Comparison of ENCODE assay signal across 11 cellular contexts in the genomic region with DNA sequence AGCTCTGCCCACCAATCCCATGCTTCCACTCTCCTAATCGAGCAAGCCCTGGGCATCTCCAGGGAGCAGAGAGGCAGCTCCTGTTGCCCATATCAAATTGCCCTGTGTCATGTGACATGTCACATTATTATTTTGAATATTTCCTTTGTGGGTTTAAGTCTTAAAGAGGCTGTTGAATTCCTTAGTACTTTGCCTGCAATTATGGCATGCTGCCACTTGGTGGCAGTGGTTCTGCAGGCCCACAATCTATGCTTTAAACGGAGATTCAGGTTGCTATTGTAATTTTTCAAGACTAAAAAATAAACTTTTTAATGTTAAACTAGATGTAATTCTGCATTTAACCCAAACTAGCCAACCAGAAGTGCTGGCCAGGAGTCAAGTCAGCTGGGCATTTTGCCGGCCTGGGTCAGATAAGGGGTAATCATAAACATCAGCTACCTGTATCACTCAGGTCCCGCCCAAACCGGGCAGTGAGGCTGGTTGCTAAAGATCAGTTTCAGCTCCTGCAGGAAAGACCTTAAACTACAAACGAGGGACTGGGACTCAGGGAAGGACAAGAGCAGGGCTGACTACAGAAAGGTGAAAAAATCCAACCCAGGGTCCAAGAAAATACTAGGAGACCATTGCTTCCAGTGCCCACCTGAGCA. TPM values are rescaled to one million over a fixed set of nuclear protein-coding genes. Genes with fewer than 3 reads are reported as not detected.
DNase-seq lines count a peak whose midpoint lies in the region; ATAC-seq and TF ChIP-seq lines count a peak whose summit lies in the region.
"Had no signal": no experiment of that assay in that cellular context is flagged by ENCODE, and none has a peak within 500 bp of the region (broad histone marks: within the 10 kb centered on the region; RNA-seq: fewer than 3 reads in every experiment).

No MANE protein-coding gene starts in this region.

- intact Hi-C loops in psoas muscle (cut with DNase I), result no loop called here

- H3K9me3 ChIP-seq in SK-N-SH, result no peaks in the 10 kb centered on the region
- peaks cover 13% of the 10 kb centered on the region for H3K9me3 ChIP-seq in endodermal cell (ENCODE audit: control insufficient read depth, low read length)
- peaks cover 12% of the 10 kb centered on the region for H3K9me3 ChIP-seq in psoas muscle

- peaks cover 12% of the 10 kb centered on the region for H3K9me3 Mint-ChIP-seq in endodermal cell
- H3K9me3 Mint-ChIP-seq: activated T-cell treated with anti-CD3 and anti-CD28 coated beads, Interleukin-2, amount 50 U/mL, for 24 hours; stimulated activated naive CD8-positive, alpha-beta T cell treated with anti-CD3 and anti-CD28 coated beads, Interleukin-15, Interleukin-2, amounts not matched to agents 100 ng/mL and 50 ng/mL, for 24 hours had no signal

- no peak overlapping the region for H3K4me2 ChIP-seq in SK-N-SH

- in situ Hi-C loops in GM13976 (cut with MboI; ENCODE audit: low sequenced_read_pairs, unreplicated experiment), result no loop called here

- DNase-seq in SK-N-SH (no peak), LNCaP clone FGC (ENCODE audit: low read depth) (no peak), endodermal cell (no peak), psoas muscle (no peak), GM13976 (ENCODE audit: low spot score) (no peak), NCI-H345 (lab: John Stamatoyannopoulos, UW) (no peak)
- no peak for DNase-seq in stimulated activated CD4-positive, alpha-beta T cell treated with anti-CD3 and anti-CD28 coated beads, Interleukin-4, amount 100 ng/mL, for 1 hour
- DNase-seq: activated T-cell treated with anti-CD3 and anti-CD28 coated beads, Interleukin-2, amount 50 U/mL, for 24 hours; H7 had no signal

- no peaks in the 10 kb centered on the region for H3F3A ChIP-seq in SK-N-SH (replicated peaks; ENCODE audit: insufficient read depth)

- H3K4me1 ChIP-seq in SK-N-SH (ENCODE audit: control insufficient read depth in 1 of 2, insufficient read depth in 2 of 2, low read depth in 1 of 2, low read length in 1 of 2), result no peaks in the 10 kb centered on the region
- no peaks in the 10 kb centered on the region for H3K4me1 ChIP-seq in endodermal cell (ENCODE audit: control insufficient read depth, insufficient read depth, low read length)
- H3K4me1 ChIP-seq in psoas muscle, result no peaks in the 10 kb centered on the region

- H3K36me3 ChIP-seq in SK-N-SH (replicated peaks in 1 of 2; ENCODE audit: control insufficient read depth in 1 of 2, insufficient read depth in 2 of 2, low read length in 1 of 2), result no peaks in the 10 kb centered on the region
- no peaks in the 10 kb centered on the region for H3K36me3 ChIP-seq in endodermal cell (ENCODE audit: control insufficient read depth, insufficient read depth, low read length)
- no peaks in the 10 kb centered on the region for H3K36me3 ChIP-seq in psoas muscle (ENCODE audit: insufficient read depth in 1 of 2, low read depth in 1 of 2)

- H3K27me3 Mint-ChIP-seq in endodermal cell (ENCODE audit: insufficient read depth), result peaks cover 2% of the 10 kb centered on the region

- peaks cover 2% of the 10 kb centered on the region for H3K4me1 Mint-ChIP-seq in endodermal cell

- H2AFZ ChIP-seq in SK-N-SH (ENCODE audit: low read depth), result no peak overlapping the region

- H3K9ac ChIP-seq in SK-N-SH, result no peak overlapping the region
- no peak overlapping the region for H3K9ac ChIP-seq in endodermal cell (ENCODE audit: extremely low read depth, low read length, poor library complexity, severe bottlenecking)

- TF ChIP-seq RAD21 in SK-N-SH (IDR thresholded peaks at IDR 0.05; ENCODE audit: low read length), result no peak

- ATAC-seq in SK-N-SH treated with all-trans-retinoic acid at 6 μM for 48 hours (no peak), psoas muscle (no peak)

- POLR2A ChIA-PET in SK-N-SH (lab: Yijun Ruan, JAX), result no interaction called here

- CTCF ChIA-PET in SK-N-SH (lab: Yijun Ruan, JAX), result interaction anchor here (0.9 to 1.8 kb wide), 5 partner anchors 7 to 469 kb away, joined by 3 to 6 read pairs (median 4); no protein-coding TSS in a partner anchor

- H3K27ac ChIP-seq in SK-N-SH (ENCODE audit: low read depth in 2 of 2, low read length in 1 of 2) (no peak overlapping the region), endodermal cell (ENCODE audit: low read depth, low read length) (no peak overlapping the region), psoas muscle (no peak overlapping the region)

- H3K4me3 ChIP-seq in SK-N-SH (ENCODE audit: low read depth in 2 of 2, low read length in 1 of 2), result no peak overlapping the region; a peak in 1 of 4 replicates
- no peak overlapping the region for H3K4me3 ChIP-seq in LNCaP clone FGC (ENCODE audit: low read depth, low read length)
- no peak overlapping the region for H3K4me3 ChIP-seq in endodermal cell (ENCODE audit: low read length)
- no peak overlapping the region for H3K4me3 ChIP-seq in psoas muscle

- H3K27ac Mint-ChIP-seq in endodermal cell, result no peak overlapping the region
- H3K27ac Mint-ChIP-seq: activated T-cell treated with anti-CD3 and anti-CD28 coated beads, Interleukin-2, amount 50 U/mL, for 24 hours; stimulated activated naive CD8-positive, alpha-beta T cell treated with anti-CD3 and anti-CD28 coated beads, Interleukin-15, Interleukin-2, amounts not matched to agents 100 ng/mL and 50 ng/mL, for 24 hours had no signal

- no peaks in the 10 kb centered on the region for H3K9me2 ChIP-seq in SK-N-SH

- H3K79me2 ChIP-seq in SK-N-SH (ENCODE audit: insufficient read depth), result no peaks in the 10 kb centered on the region

- 29% methylated on average over 5 of the region's 6 CpGs for WGBS in SK-N-SH (ENCODE audit: low lambda C conversion rate)
- WGBS in endodermal cell (ENCODE audit: insufficient coverage in 1 of 2, insufficient read length in 1 of 2), 2 experiments, result 85 to 100% methylated on average over 2 to 6 of the region's 6 CpGs
- WGBS in psoas muscle, 3 donors, result 82 to 85% (median 85%) methylated on average over 6 of the region's 6 CpGs

- peak; percentile 47 for TF ChIP-seq CTCF in SK-N-SH (IDR thresholded peaks at IDR 0.05)
- TF ChIP-seq CTCF in LNCaP clone FGC (IDR thresholded peaks at IDR 0.05; ENCODE audit: control insufficient read depth, extremely low read depth, insufficient read depth), result peak; percentile 34; the same call in 1 of the 2 replicates
- peak; percentile 85 for TF ChIP-seq CTCF in endodermal cell (conservative IDR thresholded peaks at IDR 0.05)
- TF ChIP-seq CTCF in psoas muscle (IDR thresholded peaks at IDR 0.05), result peak; percentile 21
- TF ChIP-seq CTCF in GM13976 (IDR thresholded peaks at IDR 0.05; ENCODE audit: borderline replicate concordance, control extremely low read depth, extremely low read depth, insufficient read depth, missing control alignments), result no peak

- no peak for TF ChIP-seq EP300 in SK-N-SH (IDR thresholded peaks at IDR 0.05; ENCODE audit: borderline replicate concordance in 1 of 2, low read depth in 1 of 2, low read length in 1 of 2)

- H3K4me3 Mint-ChIP-seq in endodermal cell, result no peak overlapping the region
- H3K4me3 Mint-ChIP-seq: activated T-cell treated with anti-CD3 and anti-CD28 coated beads, Interleukin-2, amount 50 U/mL, for 24 hours; stimulated activated naive CD8-positive, alpha-beta T cell treated with anti-CD3 and anti-CD28 coated beads, Interleukin-15, Interleukin-2, amounts not matched to agents 100 ng/mL and 50 ng/mL, for 24 hours had no signal

- H3K27me3 ChIP-seq in SK-N-SH (ENCODE audit: insufficient read depth) (peaks cover 25% of the 10 kb centered on the region), endodermal cell (ENCODE audit: control insufficient read depth, insufficient read depth, low read length, poor library complexity, severe bottlenecking) (no peaks in the 10 kb centered on the region), psoas muscle (ENCODE audit: insufficient read depth in 3 of 3, low read length in 2 of 3) (peaks cover 0 to 29% (median 7%) of the 10 kb centered on the region in 3 donors)

- no peaks in the 10 kb centered on the region for H3K36me3 Mint-ChIP-seq in endodermal cell (ENCODE audit: low read depth)

- H4K20me1 ChIP-seq in SK-N-SH (ENCODE audit: insufficient read depth), result no peaks in the 10 kb centered on the region

TF ChIP-seq in SK-N-SH treated with all-trans-retinoic acid at 6 μM for 48 hours, 23 proteins besides CTCF, POLR2A, EP300 and RAD21 (continues in another document):
- TF ChIP-seq PPARA (CRISPR knock-in tag; IDR thresholded peaks at IDR 0.05; ENCODE audit: borderline replicate concordance) (no peak), RARB (CRISPR knock-in tag; IDR thresholded peaks at IDR 0.05) (no peak)
- TF ChIP-seq, protein P1, sequence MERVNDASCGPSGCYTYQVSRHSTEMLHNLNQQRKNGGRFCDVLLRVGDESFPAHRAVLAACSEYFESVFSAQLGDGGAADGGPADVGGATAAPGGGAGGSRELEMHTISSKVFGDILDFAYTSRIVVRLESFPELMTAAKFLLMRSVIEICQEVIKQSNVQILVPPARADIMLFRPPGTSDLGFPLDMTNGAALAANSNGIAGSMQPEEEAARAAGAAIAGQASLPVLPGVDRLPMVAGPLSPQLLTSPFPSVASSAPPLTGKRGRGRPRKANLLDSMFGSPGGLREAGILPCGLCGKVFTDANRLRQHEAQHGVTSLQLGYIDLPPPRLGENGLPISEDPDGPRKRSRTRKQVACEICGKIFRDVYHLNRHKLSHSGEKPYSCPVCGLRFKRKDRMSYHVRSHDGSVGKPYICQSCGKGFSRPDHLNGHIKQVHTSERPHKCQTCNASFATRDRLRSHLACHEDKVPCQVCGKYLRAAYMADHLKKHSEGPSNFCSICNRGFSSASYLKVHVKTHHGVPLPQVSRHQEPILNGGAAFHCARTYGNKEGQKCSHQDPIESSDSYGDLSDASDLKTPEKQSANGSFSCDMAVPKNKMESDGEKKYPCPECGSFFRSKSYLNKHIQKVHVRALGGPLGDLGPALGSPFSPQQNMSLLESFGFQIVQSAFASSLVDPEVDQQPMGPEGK (CRISPR knock-in tag; IDR thresholded peaks at IDR 0.05; ENCODE audit: borderline replicate concordance), result no peak

RNA-seq across cellular contexts. Expression of a gene that starts 37.3 kb away (rescaled TPM):
- polyA plus RNA-seq in SK-N-SH (2012; rRNA removed) (0.10 and 0.18 TPM in 2 replicates), psoas muscle (under 1 TPM; 0.29 to 0.55 (median 0.52) TPM)
- polyA plus RNA-seq in SK-N-SH (2012; cell fraction: cytosol; rRNA removed), result 0.09 and 0.12 TPM in 2 replicates
- polyA plus RNA-seq in SK-N-SH (2012; cell fraction: nucleus; rRNA removed), result 0.68 and 0.83 TPM in 2 replicates
- total RNA-seq in endodermal cell (10 to 100 TPM; 47.7 to 64.7 TPM), psoas muscle (under 1 TPM; 0.29 to 0.56 (median 0.49) TPM)
- polyA plus RNA-seq in endodermal cell (2013, experiment 1 of 2), result 8.9 TPM
- 8.4 TPM for polyA plus RNA-seq in endodermal cell (2013, experiment 2 of 2)

Comparison
In these comparisons a context has a peak if more than half of its experiments do, and no peak if none do; other contexts are left out.
1. RNA of a gene that starts 37.3 kb away (total RNA-seq): 47.7 to 64.7 TPM in endodermal cell; 0.29 to 0.56 TPM in psoas muscle; every median in the first group is over 10 times any median in the second.